ENCODE assay signal across 24 cellular contexts in genomic region chr3:181619897-181620296, GRCh38.
"Had no signal": no experiment of that assay in that cellular context is flagged by ENCODE, and none has a peak within 500 bp of the region (broad histone marks: within the 10 kb centered on the region; RNA-seq: fewer than 3 reads in every experiment).

No MANE protein-coding gene starts in this region.

- H3K9me3 ChIP-seq: ovary, psoas muscle, right lobe of liver, sigmoid colon, stomach, thoracic aorta, tibial artery, transverse colon, upper lobe of right lung, uterus had no signal

- H3K27me3 ChIP-seq: neural progenitor cell, ovary, right lobe of liver, sigmoid colon, stomach, tibial artery, transverse colon, upper lobe of right lung, uterus had no signal

- H3K4me1 ChIP-seq: parathyroid adenoma, psoas muscle, right lobe of liver, sigmoid colon, stomach, tibial artery, transverse colon, upper lobe of right lung, uterus had no signal

- H3K27ac ChIP-seq: neural progenitor cell, ovary, parathyroid adenoma, psoas muscle, right lobe of liver, sigmoid colon, stomach, thoracic aorta, tibial artery, transverse colon, upper lobe of right lung, uterus had no signal

- ATAC-seq: naive thymus-derived CD4-positive, alpha-beta T cell; natural killer cell; psoas muscle; right cardiac atrium; right lobe of liver; stimulated activated effector memory CD8-positive, alpha-beta T cell treated with anti-CD3 and anti-CD28 coated beads, Interleukin-12 subunit alpha, Interleukin-12 subunit beta, amount 100 ng/mL, for 72 hours; stimulated activated naive B cell treated with anti-CD40 and anti-IgM and Interleukin-4, amounts not matched to agents 10 μg/mL and 1 μg/mL and 100 μg/mL, for 72 hours; upper lobe of right lung had no signal

- H3K4me3 ChIP-seq: neural progenitor cell, ovary, psoas muscle, right lobe of liver, sigmoid colon, stomach, thoracic aorta, tibial artery, transverse colon, upper lobe of right lung, uterus had no signal

- H3K36me3 ChIP-seq: neural progenitor cell, ovary, right lobe of liver, sigmoid colon, stomach, thoracic aorta, tibial artery, transverse colon, upper lobe of right lung, uterus had no signal

- DNase-seq: naive thymus-derived CD4-positive, alpha-beta T cell; natural killer cell; occipital lobe; ovary; psoas muscle; right cardiac atrium; right lobe of liver; sigmoid colon; small intestine; stimulated activated CD4-positive, alpha-beta T cell treated with anti-CD3 and anti-CD28 coated beads, Interleukin-15, amount 100 ng/mL, for 24 hours; stimulated activated CD4-positive, alpha-beta T cell treated with anti-CD3 and anti-CD28 coated beads, Interleukin-2, amount 100 ng/mL, for 24 hours; stimulated activated CD4-positive, alpha-beta T cell treated with anti-CD3 and anti-CD28 coated beads, Interleukin-2, amount 100 ng/mL, for 48 hours; stimulated activated CD4-positive, alpha-beta T cell treated with anti-CD3 and anti-CD28 coated beads, Interleukin-4, amount 100 ng/mL, for 24 hours; stimulated activated naive B cell treated with anti-CD40 and anti-IgM and Interleukin-4, amounts not matched to agents 10 μg/mL and 1 μg/mL and 100 μg/mL, for 72 hours; stimulated activated naive CD4-positive, alpha-beta T cell treated with Interleukin-2 at 50 U/mL for 16 hours; stomach; tibial artery; transverse colon; upper lobe of right lung; uterus had no signal
